In genomic region chr4:164596318-164596878, GRCh38 we compare ENCODE assay signal across 22 cellular contexts.
"Had no signal": no experiment of that assay in that cellular context is flagged by ENCODE, and none has a peak within 500 bp of the region (broad histone marks: within the 10 kb centered on the region; RNA-seq: fewer than 3 reads in every experiment).

No MANE protein-coding gene starts in this region.

- H3K36me3 Mint-ChIP-seq: activated naive CD8-positive, alpha-beta T cell treated with anti-CD3 and anti-CD28 coated beads, Interleukin-2, amount 10 ng/mL, durations not matched to agents 7 days and 5 days had no signal

- H3K4me1 Mint-ChIP-seq: activated naive CD8-positive, alpha-beta T cell treated with anti-CD3 and anti-CD28 coated beads, Interleukin-2, amount 10 ng/mL, durations not matched to agents 7 days and 5 days had no signal

- H3K9me3 Mint-ChIP-seq: activated naive CD8-positive, alpha-beta T cell treated with anti-CD3 and anti-CD28 coated beads, Interleukin-2, amount 10 ng/mL, durations not matched to agents 7 days and 5 days; T-helper 1 cell treated with Interleukin-12 subunit alpha and Interleukin-12 subunit beta and Interleukin-4 antibody, amounts not matched to agents 30 μg/mL and 1 μg/mL, for 36 hours had no signal

- H3K27ac Mint-ChIP-seq: activated CD8-positive, alpha-beta T cell treated with anti-CD3 and anti-CD28 coated beads, Interleukin-2, amount 10 ng/mL, durations not matched to agents 7 days and 5 days; activated naive CD8-positive, alpha-beta T cell treated with anti-CD3 and anti-CD28 coated beads, Interleukin-2, amount 10 ng/mL, durations not matched to agents 7 days and 5 days; T-helper 1 cell treated with Interleukin-12 subunit alpha and Interleukin-12 subunit beta and Interleukin-4 antibody, amounts not matched to agents 30 μg/mL and 1 μg/mL, for 36 hours had no signal

- DNase-seq: activated CD4-positive, alpha-beta T cell treated with anti-CD3 and anti-CD28 coated beads for 48 hours; activated CD4-positive, alpha-beta T cell treated with anti-CD3 and anti-CD28 coated beads, Interleukin-2, amount 50 U/mL, for 4 hours; activated CD4-positive, CD25-positive, alpha-beta regulatory T cell treated with anti-CD3 and anti-CD28 coated beads, Interleukin-2, amount 50 U/mL, for 72 hours; activated CD8-positive, alpha-beta memory T cell treated with anti-CD3 and anti-CD28 coated beads, Interleukin-2, amount 50 U/mL, for 48 hours; activated CD8-positive, alpha-beta T cell treated with anti-CD3 and anti-CD28 coated beads, Interleukin-2, amount 10 ng/mL, durations not matched to agents 7 days and 5 days; activated naive CD4-positive, alpha-beta T cell treated with anti-CD3 and anti-CD28 coated beads, Interleukin-2, amount 50 U/mL, for 16 hours; activated naive CD8-positive, alpha-beta T cell treated with anti-CD3 and anti-CD28 coated beads, Interleukin-2, amount 10 ng/mL, durations not matched to agents 7 days and 5 days; activated T-cell treated with anti-CD3 and anti-CD28 coated beads, Interleukin-2, amount 50 U/mL, for 1 hour; adrenal gland; aorta; central memory CD4-positive, alpha-beta T cell; NCI-H1092; NCI-H2029; NCI-H2107; NCI-H2171 treated with DMSO at 0.1 percent for 48 hours; NCI-H226; NCI-H526; NCI-H774; OCI-M1; SHP77 treated with DMSO at 0.1 percent for 48 hours had no signal

- H3K4me3 Mint-ChIP-seq: activated CD8-positive, alpha-beta T cell treated with anti-CD3 and anti-CD28 coated beads, Interleukin-2, amount 10 ng/mL, durations not matched to agents 7 days and 5 days; activated naive CD8-positive, alpha-beta T cell treated with anti-CD3 and anti-CD28 coated beads, Interleukin-2, amount 10 ng/mL, durations not matched to agents 7 days and 5 days; T-helper 1 cell treated with Interleukin-12 subunit alpha and Interleukin-12 subunit beta and Interleukin-4 antibody, amounts not matched to agents 30 μg/mL and 1 μg/mL, for 36 hours had no signal

- H3K27me3 ChIP-seq: breast epithelium had no signal

- H3K36me3 ChIP-seq: adrenal gland, breast epithelium had no signal

- H3K4me1 ChIP-seq: adrenal gland, breast epithelium had no signal

- H3K27me3 Mint-ChIP-seq: activated naive CD8-positive, alpha-beta T cell treated with anti-CD3 and anti-CD28 coated beads, Interleukin-2, amount 10 ng/mL, durations not matched to agents 7 days and 5 days had no signal

- H3K27ac ChIP-seq: adrenal gland, breast epithelium had no signal

- H3K4me3 ChIP-seq: adrenal gland, breast epithelium had no signal

- ATAC-seq: activated CD8-positive, alpha-beta T cell treated with anti-CD3 and anti-CD28 coated beads, Interleukin-2, amount 10 ng/mL, durations not matched to agents 7 days and 5 days had no signal
